11 cellular contexts compared by ENCODE assay signal in genomic region chr20:21559305-21559704, GRCh38.
A peak's percentile ranks its signal among the peaks of the same experiment; 100 is the strongest.
DNase-seq lines count a peak whose midpoint lies in the region; ATAC-seq lines count a peak whose summit lies in the region.
"Had no signal": no experiment of that assay in that cellular context is flagged by ENCODE, and none has a peak within 500 bp of the region (broad histone marks: within the 10 kb centered on the region; RNA-seq: fewer than 3 reads in every experiment).

No MANE protein-coding gene starts in this region.

- H3K4me1 Mint-ChIP-seq in effector memory CD8-positive, alpha-beta T cell (ENCODE audit: low read depth in 2 of 2), result peaks cover 0 to 2% of the 10 kb centered on the region in 2 donors

- peaks cover 43 to 69% of the 10 kb centered on the region in 2 donors for H3K27me3 Mint-ChIP-seq in effector memory CD8-positive, alpha-beta T cell

- no peaks in the 10 kb centered on the region for H3K36me3 Mint-ChIP-seq in effector memory CD8-positive, alpha-beta T cell (ENCODE audit: insufficient read depth)

- H3K27ac Mint-ChIP-seq in effector memory CD8-positive, alpha-beta T cell, result no peak overlapping the region

- peak; percentile 31 for DNase-seq in stimulated activated naive CD4-positive, alpha-beta T cell treated with Interleukin-2 at 50 U/mL for 16 hours (lab: John Stamatoyannopoulos, UW)
- DNase-seq in stimulated activated naive CD4-positive, alpha-beta T cell (lab: John Stamatoyannopoulos, UW), result no peak
- DNase-seq in NCI-H748 (lab: John Stamatoyannopoulos, UW; ENCODE audit: unreplicated experiment) (peak; percentile 73), NCI-H524 treated with DMSO at 0.1 percent for 48 hours (lab: John Stamatoyannopoulos, UW) (no peak), DMS 273 treated with DMSO at 0.1 percent for 48 hours (lab: John Stamatoyannopoulos, UW) (no peak)
- no peak for DNase-seq in effector memory CD8-positive, alpha-beta T cell
- DNase-seq: left lung, NCI-H510A, substantia nigra had no signal

- peak; percentile 53 for ATAC-seq in HG02571 (IDR thresholded peaks at IDR 0.05; ENCODE audit: unreplicated experiment)
- ATAC-seq in GM19452 (IDR thresholded peaks at IDR 0.05; ENCODE audit: unreplicated experiment), result no peak
- no peak for ATAC-seq in effector memory CD8-positive, alpha-beta T cell (replicated peaks)
- ATAC-seq: left lung had no signal

- peaks cover 0 to 7% of the 10 kb centered on the region in 2 donors for H3K9me3 Mint-ChIP-seq in effector memory CD8-positive, alpha-beta T cell

- no peak overlapping the region for H3K4me3 Mint-ChIP-seq in effector memory CD8-positive, alpha-beta T cell

Comparison
In these comparisons a context has a peak if more than half of its experiments do, and no peak if none do; other contexts are left out.
1. DNase-seq: peak in stimulated activated naive CD4-positive, alpha-beta T cell treated with Interleukin-2 at 50 U/mL for 16 hours (single experiment) and NCI-H748 (single experiment); none in stimulated activated naive CD4-positive, alpha-beta T cell (0 of 6), NCI-H524 treated with DMSO at 0.1 percent for 48 hours (single experiment), effector memory CD8-positive, alpha-beta T cell (0 of 3) and DMS 273 treated with DMSO at 0.1 percent for 48 hours (single experiment).